19 cellular contexts compared by ENCODE assay signal in the genomic region with DNA sequence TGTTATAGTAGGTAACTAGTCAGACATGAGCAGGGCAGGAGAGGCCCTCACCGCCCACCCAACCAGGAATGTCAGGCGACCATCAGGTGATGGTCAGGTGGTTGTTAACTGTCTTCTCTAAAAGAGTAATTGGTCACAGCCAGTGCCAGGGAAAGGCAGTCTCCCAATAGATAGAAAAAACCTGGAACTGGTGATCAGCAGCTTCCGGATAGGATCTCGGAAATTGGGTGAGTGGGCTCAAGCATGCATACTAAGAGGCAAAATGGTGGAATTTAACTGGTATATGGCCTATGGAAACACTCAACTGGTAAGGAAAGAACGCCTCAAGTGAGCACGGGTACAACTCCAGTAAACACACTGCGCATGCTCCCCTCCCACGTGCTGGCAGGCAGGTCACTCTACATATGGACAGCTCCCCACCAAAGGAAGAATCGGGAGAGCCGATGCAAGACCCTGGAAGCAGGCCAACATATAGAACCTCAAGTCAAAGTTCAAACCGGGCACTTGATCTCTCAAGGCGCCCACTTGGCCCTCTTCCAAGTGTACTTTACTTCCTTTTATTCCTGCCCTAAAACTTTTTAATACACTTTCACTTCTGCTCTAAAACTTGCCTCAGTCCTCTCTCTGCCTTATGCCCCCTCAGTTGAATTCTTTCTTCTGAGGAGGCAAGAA. TPM values are rescaled to one million over a fixed set of nuclear protein-coding genes. Genes with fewer than 3 reads are reported as not detected.
DNase-seq lines count a peak whose midpoint lies in the region; ATAC-seq and TF ChIP-seq lines count a peak whose summit lies in the region.
"Had no signal": no experiment of that assay in that cellular context is flagged by ENCODE, and none has a peak within 500 bp of the region (broad histone marks: within the 10 kb centered on the region; RNA-seq: fewer than 3 reads in every experiment).

No MANE protein-coding gene starts in this region.

- no peak overlapping the region for H3K4ac ChIP-seq in neuronal stem cell (ENCODE audit: low read length)

- H3K4me3 ChIP-seq in right atrium auricular region: no peak overlapping the region
- H3K4me3 ChIP-seq in lower lobe of right lung: no peak overlapping the region
- no peak overlapping the region for H3K4me3 ChIP-seq in neuronal stem cell (ENCODE audit: low read length in 2 of 2)
- H3K4me3 ChIP-seq: heart left ventricle had no signal

- H2AK5ac ChIP-seq in neuronal stem cell (ENCODE audit: low read depth, low read length): no peak overlapping the region

- no peak for ATAC-seq in Right ventricle myocardium inferior
- ATAC-seq in lower lobe of right lung: peak in 1 of 2 donors; percentile 31
- ATAC-seq in GM18502 (IDR thresholded peaks at IDR 0.05; ENCODE audit: poor library complexity, unreplicated experiment): no peak
- ATAC-seq: activated CD4-positive, alpha-beta T cell treated with anti-CD3 and anti-CD28 coated beads for 36 hours; heart left ventricle had no signal

- no peaks in the 10 kb centered on the region for H3K79me1 ChIP-seq in neuronal stem cell (ENCODE audit: low read depth, low read length)

- DNase-seq in right atrium auricular region (ENCODE audit: low spot score) (peak; percentile 55), Right ventricle myocardium inferior (ENCODE audit: missing footprints) (no peak), SKM-1 (lab: John Stamatoyannopoulos, UW; ENCODE audit: unreplicated experiment) (peak; percentile 37), lower lobe of right lung (peak; percentile 50), RKO (ENCODE audit: low spot score) (no peak), NCI-H1092 (lab: John Stamatoyannopoulos, UW) (no peak), neuronal stem cell (ENCODE audit: low spot score) (no peak)
- DNase-seq: activated CD4-positive, alpha-beta T cell treated with anti-CD3 and anti-CD28 coated beads for 36 hours; activated gamma-delta T cell; CD4-positive, alpha-beta T cell; central memory CD4-positive, alpha-beta T cell; DND-41; MM.1S; NCI-H82; retina; SHP77 had no signal

- intact Hi-C loops in Right ventricle myocardium inferior (cut with DNase I) (no loop called here), lower lobe of right lung (cut with DNase I) (no loop called here)

- H3K18ac ChIP-seq in neuronal stem cell (ENCODE audit: low read length): no peak overlapping the region

- no peak overlapping the region for H2BK12ac ChIP-seq in neuronal stem cell (ENCODE audit: low read length)

- H3K4me1 ChIP-seq in right atrium auricular region (peaks cover 0 to 5% of the 10 kb centered on the region in 2 donors), lower lobe of right lung (no peaks in the 10 kb centered on the region), neuronal stem cell (ENCODE audit: control insufficient read depth in 2 of 2, insufficient read depth in 1 of 2, low read depth in 1 of 2, low read length in 2 of 2) (peaks cover 0 to 7% of the 10 kb centered on the region in 2 donors)

- H3K23ac ChIP-seq in neuronal stem cell (ENCODE audit: low read depth, low read length, poor library complexity): no peak overlapping the region

- no peak overlapping the region for H3K9ac ChIP-seq in neuronal stem cell (ENCODE audit: low read depth, low read length, poor library complexity)

- H3K9me3 ChIP-seq in right atrium auricular region (peaks cover 0 to 11% of the 10 kb centered on the region in 2 donors), lower lobe of right lung (no peaks in the 10 kb centered on the region), neuronal stem cell (replicated peaks in 1 of 2; ENCODE audit: control insufficient read depth in 2 of 2, insufficient read depth in 1 of 2, low read depth in 1 of 2, low read length in 2 of 2) (no peaks in the 10 kb centered on the region)

- H2BK120ac ChIP-seq in neuronal stem cell (ENCODE audit: low read depth, low read length): no peak overlapping the region

- no peak overlapping the region for H3K4me2 ChIP-seq in neuronal stem cell (ENCODE audit: insufficient read depth, low read length, poor library complexity, severe bottlenecking)

- no peak overlapping the region for H4K8ac ChIP-seq in neuronal stem cell (ENCODE audit: low read depth, low read length)

- H3K36me3 ChIP-seq in right atrium auricular region (no peaks in the 10 kb centered on the region), lower lobe of right lung (no peaks in the 10 kb centered on the region), neuronal stem cell (replicated peaks in 1 of 2; ENCODE audit: control insufficient read depth in 2 of 2, insufficient read depth in 2 of 2, low read length in 2 of 2) (no peaks in the 10 kb centered on the region)
- H3K36me3 ChIP-seq: heart left ventricle had no signal

- no peak overlapping the region for H4K91ac ChIP-seq in neuronal stem cell (ENCODE audit: low read depth, low read length, poor library complexity)

- no peak for TF ChIP-seq CTCF in right atrium auricular region (IDR thresholded peaks at IDR 0.05)
- no peak for TF ChIP-seq CTCF in lower lobe of right lung (IDR thresholded peaks at IDR 0.05)

- H3K14ac ChIP-seq in neuronal stem cell (ENCODE audit: low read length): no peak overlapping the region

- H3K27me3 ChIP-seq in right atrium auricular region (no peaks in the 10 kb centered on the region), lower lobe of right lung (ENCODE audit: low read depth) (peaks cover 6% of the 10 kb centered on the region), neuronal stem cell (ENCODE audit: control insufficient read depth in 3 of 3, insufficient read depth in 3 of 3, low read depth in 1 of 3, low read length in 3 of 3) (no peaks in the 10 kb centered on the region)

- no peak overlapping the region for H2BK5ac ChIP-seq in neuronal stem cell (ENCODE audit: low read length)

- H2BK15ac ChIP-seq in neuronal stem cell (ENCODE audit: low read length): no peak overlapping the region

- H3K27ac ChIP-seq in right atrium auricular region (no peak overlapping the region), lower lobe of right lung (no peak overlapping the region), neuronal stem cell (replicated peaks; ENCODE audit: low read length) (no peak overlapping the region)
- H3K27ac ChIP-seq: heart left ventricle had no signal

- H2AFZ ChIP-seq in neuronal stem cell (ENCODE audit: low read length): no peak overlapping the region

- WGBS in neuronal stem cell (ENCODE audit: extremely low coverage in 2 of 2, insufficient read length in 2 of 2, insufficient replicate concordance in 1 of 2), 2 donors: no CpG with 5 or more reads among the region's 12 CpGs

RNA-seq across cellular contexts. Expression of gene TMEM131, which starts 43.5 kb away (rescaled TPM):
- total RNA-seq in right atrium auricular region: 10 to 100 TPM; 20.7 to 21.8 TPM
- total RNA-seq in Right ventricle myocardium inferior: 26.0 TPM
- 42.2 TPM for total RNA-seq in lower lobe of right lung
- 21.7 TPM for polyA plus RNA-seq in neuronal stem cell (2013, experiment 1 of 2)
- polyA plus RNA-seq in neuronal stem cell (2013, experiment 2 of 2): 21.7 TPM

RNA-seq across cellular contexts. Expression of gene VWA3B, which starts 47.7 kb away (rescaled TPM):
- total RNA-seq in right atrium auricular region (not detected), Right ventricle myocardium inferior (0.38 TPM), lower lobe of right lung (7.9 TPM)
- 0.03 TPM for polyA plus RNA-seq in neuronal stem cell (2013, experiment 1 of 2)
- 0.06 TPM for polyA plus RNA-seq in neuronal stem cell (2013, experiment 2 of 2)
- total RNA-seq: activated CD4-positive, alpha-beta T cell treated with anti-CD3 and anti-CD28 coated beads for 36 hours; CD4-positive, alpha-beta T cell; mesothelial cell of epicardium had no signal

Comparison
In these comparisons a context has a peak if more than half of its experiments do, and no peak if none do; other contexts are left out.
1. DNase-seq: peak in right atrium auricular region (single experiment), SKM-1 (single experiment) and lower lobe of right lung (single experiment); none in Right ventricle myocardium inferior (single experiment), RKO (single experiment), NCI-H1092 (single experiment) and neuronal stem cell (single experiment).